ENCODE assay signal across 25 cellular contexts in genomic region chr2:19408592-19408991, GRCh38. TPM values are rescaled to one million over a fixed set of nuclear protein-coding genes. Genes with fewer than 3 reads are reported as not detected.
DNase-seq lines count a peak whose midpoint lies in the region; ATAC-seq and TF ChIP-seq lines count a peak whose summit lies in the region.
"Had no signal": no experiment of that assay in that cellular context is flagged by ENCODE, and none has a peak within 500 bp of the region (broad histone marks: within the 10 kb centered on the region; RNA-seq: fewer than 3 reads in every experiment).

No MANE protein-coding gene starts in this region.

- H3K4me1 ChIP-seq in mesenchymal stem cell (ENCODE audit: control insufficient read depth, insufficient read depth, low read depth, low read length) = no peaks in the 10 kb centered on the region
- no peaks in the 10 kb centered on the region for H3K4me1 ChIP-seq in smooth muscle cell (ENCODE audit: low read depth)
- no peaks in the 10 kb centered on the region for H3K4me1 ChIP-seq in prostate gland (replicated peaks)
- H3K4me1 ChIP-seq: transverse colon had no signal

- H3K9me3 ChIP-seq in mesenchymal stem cell (ENCODE audit: control insufficient read depth, low read length) = peaks cover 12% of the 10 kb centered on the region
- H3K9me3 ChIP-seq in smooth muscle cell (replicated peaks; ENCODE audit: low read depth) = no peaks in the 10 kb centered on the region
- no peaks in the 10 kb centered on the region for H3K9me3 ChIP-seq in prostate gland
- H3K9me3 ChIP-seq: mucosa of descending colon, transverse colon had no signal

- no peaks in the 10 kb centered on the region for H4K20me1 ChIP-seq in smooth muscle cell (ENCODE audit: low read depth)

- H3K23ac ChIP-seq in mesenchymal stem cell (ENCODE audit: low read length in 2 of 2) = no peak overlapping the region

- H4K91ac ChIP-seq in mesenchymal stem cell (ENCODE audit: low read length) = no peak overlapping the region

- H3K4me2 ChIP-seq in mesenchymal stem cell (ENCODE audit: low read length, poor library complexity, severe bottlenecking) = no peak overlapping the region
- H3K4me2 ChIP-seq in smooth muscle cell = no peak overlapping the region
- H3K4me2 ChIP-seq: GM23338 had no signal

- H4K8ac ChIP-seq in mesenchymal stem cell (ENCODE audit: low read length) = no peak overlapping the region

- H2AK5ac ChIP-seq in mesenchymal stem cell (ENCODE audit: low read length, severe bottlenecking) = no peak overlapping the region

- H3K4me3 ChIP-seq in choroid plexus epithelial cell (ENCODE audit: low read depth, low read length) (no peak overlapping the region), mesenchymal stem cell (ENCODE audit: insufficient read depth in 1 of 2, low read depth in 1 of 2, low read length in 2 of 2) (no peak overlapping the region), smooth muscle cell (no peak overlapping the region), prostate gland (no peak overlapping the region)
- H3K4me3 ChIP-seq: gastroesophageal sphincter, GM23338, mucosa of descending colon, transverse colon had no signal

- H2BK5ac ChIP-seq in mesenchymal stem cell (ENCODE audit: low read depth, low read length, poor library complexity, severe bottlenecking) = no peak overlapping the region

- H3K18ac ChIP-seq in mesenchymal stem cell (ENCODE audit: low read depth in 1 of 2, low read length in 2 of 2) = no peak overlapping the region

- no peak overlapping the region for H3K14ac ChIP-seq in mesenchymal stem cell (ENCODE audit: low read length in 2 of 2)

- no peaks in the 10 kb centered on the region for H3K79me2 ChIP-seq in smooth muscle cell (ENCODE audit: low read depth)

- no peak overlapping the region for H3K4ac ChIP-seq in mesenchymal stem cell (ENCODE audit: low read depth in 1 of 2, low read length in 2 of 2)

- no peak overlapping the region for H2BK15ac ChIP-seq in mesenchymal stem cell (ENCODE audit: low read depth, poor library complexity, severe bottlenecking)

- H3K79me1 ChIP-seq in mesenchymal stem cell (replicated peaks; ENCODE audit: low read length, poor library complexity, severe bottlenecking) = no peaks in the 10 kb centered on the region

- H3K36me3 ChIP-seq in mesenchymal stem cell (ENCODE audit: control insufficient read depth in 1 of 2, insufficient read depth in 2 of 2, low read depth in 1 of 2, low read length in 2 of 2) = no peaks in the 10 kb centered on the region
- H3K36me3 ChIP-seq in smooth muscle cell (ENCODE audit: low read depth) = no peaks in the 10 kb centered on the region
- H3K36me3 ChIP-seq in prostate gland = no peaks in the 10 kb centered on the region
- H3K36me3 ChIP-seq: gastroesophageal sphincter, transverse colon had no signal

- ATAC-seq in HG03354 (IDR thresholded peaks at IDR 0.05; ENCODE audit: poor library complexity, severe bottlenecking, unreplicated experiment) = no peak
- no peak for ATAC-seq in GM21515 (IDR thresholded peaks at IDR 0.05; ENCODE audit: unreplicated experiment)
- ATAC-seq: gastroesophageal sphincter, GM23338, mucosa of descending colon, WTC11 had no signal

- intact Hi-C loops in prostate gland (cut with DNase I) = no loop called here

- H2BK12ac ChIP-seq in mesenchymal stem cell (ENCODE audit: low read length in 2 of 2) = no peak overlapping the region

- H3K27me3 ChIP-seq in mesenchymal stem cell (ENCODE audit: control insufficient read depth in 1 of 2, insufficient read depth in 1 of 2, low read length in 2 of 2) (no peaks in the 10 kb centered on the region), smooth muscle cell (ENCODE audit: low read depth) (no peaks in the 10 kb centered on the region), prostate gland (replicated peaks; ENCODE audit: insufficient read depth) (no peaks in the 10 kb centered on the region)
- H3K27me3 ChIP-seq: gastroesophageal sphincter, transverse colon had no signal

- H3F3A ChIP-seq in smooth muscle cell (ENCODE audit: low read depth) = no peaks in the 10 kb centered on the region

- peak; percentile 35 for DNase-seq in EL
- peak; percentile 90 for DNase-seq in NCI-H226
- peak; percentile 16 for DNase-seq in choroid plexus epithelial cell (ENCODE audit: low read depth)
- peak; percentile 9 for DNase-seq in mesenchymal stem cell
- no peak for DNase-seq in smooth muscle cell (lab: John Stamatoyannopoulos, UW; ENCODE audit: unreplicated experiment)
- DNase-seq in prostate gland (ENCODE audit: low spot score) = no peak
- DNase-seq: activated CD4-positive, alpha-beta T cell treated with anti-CD3 and anti-CD28 coated beads, Interleukin-2, amount 50 U/mL, for 1 hour; activated naive CD4-positive, alpha-beta T cell treated with anti-CD3 and anti-CD28 coated beads, Interleukin-2, amount 50 U/mL, for 16 hours; AML-193; anterior cingulate cortex; GDM1; hypothalamus; mucosa of descending colon; NCI-H1048; NCI-H1930; NCI-H774; stimulated activated CD8-positive, alpha-beta memory T cell treated with anti-CD3 and anti-CD28 coated beads, Interleukin-4, amount 100 ng/mL, for 48 hours; T1000; transverse colon had no signal

- H3K9ac ChIP-seq in mesenchymal stem cell (ENCODE audit: low read length) (no peak overlapping the region), smooth muscle cell (ENCODE audit: low read depth) (no peak overlapping the region)

- no peak for TF ChIP-seq CTCF in choroid plexus epithelial cell (conservative IDR thresholded peaks at IDR 0.05; ENCODE audit: low read depth, low read length)
- TF ChIP-seq CTCF in smooth muscle cell (IDR thresholded peaks at IDR 0.05; ENCODE audit: borderline replicate concordance, insufficient read depth, poor library complexity, severe bottlenecking) = no peak
- TF ChIP-seq CTCF in prostate gland (IDR thresholded peaks at IDR 0.05) = no peak

- H2AFZ ChIP-seq in mesenchymal stem cell (ENCODE audit: low read depth, low read length) = no peak overlapping the region
- no peak overlapping the region for H2AFZ ChIP-seq in smooth muscle cell (ENCODE audit: low read depth)
- H2AFZ ChIP-seq: GM23338 had no signal

- no peak overlapping the region for H3K27ac ChIP-seq in mesenchymal stem cell (ENCODE audit: low read length, poor library complexity, severe bottlenecking)
- no peak overlapping the region for H3K27ac ChIP-seq in smooth muscle cell (ENCODE audit: low read depth)
- H3K27ac ChIP-seq in prostate gland = no peak overlapping the region
- H3K27ac ChIP-seq: gastroesophageal sphincter, transverse colon had no signal

- H2BK120ac ChIP-seq in mesenchymal stem cell (ENCODE audit: low read depth, low read length) = no peak overlapping the region

- no peak for TF ChIP-seq POLR2A in prostate gland (IDR thresholded peaks at IDR 0.05)

RNA-seq across cellular contexts. Expression of gene OSR1, which starts 50.2 kb away (rescaled TPM):
- polyA plus RNA-seq in mesenchymal stem cell (2013, experiment 1 of 2) = 2.6 TPM
- 2.7 TPM for polyA plus RNA-seq in mesenchymal stem cell (2013, experiment 2 of 2)
- total RNA-seq in smooth muscle cell (0.85 and 3.2 TPM in 2 replicates), prostate gland (10 to 100 TPM in 1 of 2 donors, 1 to 10 TPM in 1; 9.3 to 47.9 TPM)
- polyA plus RNA-seq in smooth muscle cell = 1.4 and 6.3 TPM in 2 replicates
- total RNA-seq: activated T-helper 1 cell treated with anti-CD3 and anti-CD28 coated beads, Interleukin-12 subunit alpha, Interleukin-12 subunit beta, Interleukin-2, Interleukin-4 antibody, amounts not matched to agents 30 ng/mL and 10 ng/mL and 1 ng/mL, durations not matched to agents 14 hours and 24 hours and 36 hours had no signal
- polyA plus RNA-seq: GM23338 had no signal

Comparison
In these comparisons a context has a peak if more than half of its experiments do, and no peak if none do; other contexts are left out.
1. DNase-seq: peak in EL (single experiment), NCI-H226 (single experiment), choroid plexus epithelial cell (single experiment) and mesenchymal stem cell (single experiment); none in smooth muscle cell (single experiment) and prostate gland (single experiment).